8 cellular contexts compared by ENCODE assay signal in the genomic region with DNA sequence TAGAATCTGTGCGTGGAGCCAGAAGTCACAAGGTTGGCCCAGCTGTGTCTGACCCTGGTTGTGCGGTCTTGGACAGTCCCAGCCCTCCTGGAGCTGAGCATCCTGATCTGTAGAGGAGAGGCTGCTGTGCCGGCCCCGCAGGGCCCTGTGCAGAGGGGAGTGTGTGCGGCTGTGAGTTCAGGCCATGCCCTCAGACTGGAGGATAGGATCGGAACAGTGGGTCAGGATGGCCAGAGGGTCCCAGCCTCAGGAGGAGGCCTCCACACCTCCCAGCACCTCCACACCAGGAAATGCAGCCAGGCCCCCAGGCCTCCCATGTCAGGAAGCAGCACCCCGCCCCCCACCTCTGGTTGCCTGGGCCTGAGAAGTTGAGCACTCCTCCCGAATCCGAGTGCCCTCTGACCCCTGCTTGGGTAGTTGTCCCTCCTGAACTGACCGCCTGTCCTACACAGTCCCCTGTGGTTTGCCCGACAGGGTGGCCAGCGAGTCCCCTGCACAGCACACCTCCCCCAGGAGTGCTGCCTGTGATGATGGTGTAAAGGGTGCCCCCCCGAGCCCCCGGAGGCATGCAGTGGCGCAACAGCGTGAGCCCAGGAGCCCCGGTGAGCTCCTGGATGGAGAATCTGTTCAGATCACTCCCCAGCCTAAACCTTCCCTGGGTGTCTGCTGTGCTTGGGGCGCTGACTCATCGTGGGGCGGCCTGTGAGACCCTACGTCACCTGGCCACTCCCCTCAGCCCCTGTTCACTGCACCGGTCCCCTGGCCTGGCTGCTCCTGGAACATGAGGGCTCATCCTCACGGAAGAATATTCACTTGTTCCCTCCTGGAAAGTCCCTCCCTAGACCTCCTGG.
DNase-seq lines count a peak whose midpoint lies in the region; ATAC-seq and TF ChIP-seq lines count a peak whose summit lies in the region.

No MANE protein-coding gene starts in this region.

- peak; percentile 58 for DNase-seq in activated T-helper 1 cell treated with Interleukin-2 at 50 U/mL for 16 hours (ENCODE audit: low read depth)
- DNase-seq in activated T-helper 1 cell treated with anti-CD3 and anti-CD28 coated beads, Interleukin-12 subunit alpha, Interleukin-12 subunit beta, Interleukin-2, Interleukin-4 antibody, amounts not matched to agents 30 ng/mL and 10 ng/mL and 1 ng/mL, durations not matched to agents 14 hours and 24 hours and 36 hours (ENCODE audit: low spot score) = no peak
- DNase-seq in left ventricle myocardium inferior = no peak
- peak; percentile 70 for DNase-seq in stimulated activated CD8-positive, alpha-beta memory T cell treated with anti-CD3 and anti-CD28 coated beads, Interleukin-4, amount 100 ng/mL, for 24 hours (ENCODE audit: low read depth)
- no peak for DNase-seq in NK-92 (lab: John Stamatoyannopoulos, UW; ENCODE audit: unreplicated experiment)
- DNase-seq in nucleus accumbens (lab: John Stamatoyannopoulos, UW) = no peak

- H3K4me1 ChIP-seq in left ventricle myocardium inferior = peaks cover 100% of the 10 kb centered on the region

- no peaks in the 10 kb centered on the region for H3K36me3 ChIP-seq in left ventricle myocardium inferior

- no peak overlapping the region for H3K4me3 ChIP-seq in left ventricle myocardium inferior

- intact Hi-C loops in activated T-helper 1 cell treated with anti-CD3 and anti-CD28 coated beads, Interleukin-12 subunit alpha, Interleukin-12 subunit beta, Interleukin-2, Interleukin-4 antibody, amounts not matched to agents 30 ng/mL and 10 ng/mL and 1 ng/mL, durations not matched to agents 14 hours and 24 hours and 36 hours (cut with micrococcal nuclease) = no loop called here
- intact Hi-C loops in left ventricle myocardium inferior (cut with micrococcal nuclease) = loop anchor here (10.0 kb wide), 1 partner anchor 91 kb away; no protein-coding TSS in a partner anchor

- ATAC-seq in activated T-helper 17 cell treated with anti-CD3 and anti-CD28 coated beads, Interleukin-2, amount 50 U/mL, for 72 hours (replicated peaks) = peak; percentile 85
- no peak for ATAC-seq in HG03045 (IDR thresholded peaks at IDR 0.05; ENCODE audit: unreplicated experiment)

- no peaks in the 10 kb centered on the region for H3K27me3 Mint-ChIP-seq in activated T-helper 1 cell treated with anti-CD3 and anti-CD28 coated beads, Interleukin-12 subunit alpha, Interleukin-12 subunit beta, Interleukin-2, Interleukin-4 antibody, amounts not matched to agents 30 ng/mL and 10 ng/mL and 1 ng/mL, durations not matched to agents 14 hours and 24 hours and 36 hours (ENCODE audit: insufficient read depth)
- no peaks in the 10 kb centered on the region for H3K27me3 Mint-ChIP-seq in activated T-helper 17 cell treated with anti-CD3 and anti-CD28 coated beads, Interleukin-2, amount 50 U/mL, for 72 hours

- H3K4me3 Mint-ChIP-seq in activated T-helper 1 cell treated with anti-CD3 and anti-CD28 coated beads, Interleukin-12 subunit alpha, Interleukin-12 subunit beta, Interleukin-2, Interleukin-4 antibody, amounts not matched to agents 30 ng/mL and 10 ng/mL and 1 ng/mL, durations not matched to agents 14 hours and 24 hours and 36 hours = no peak overlapping the region
- peak overlapping the region; percentile 52 for H3K4me3 Mint-ChIP-seq in activated T-helper 17 cell treated with anti-CD3 and anti-CD28 coated beads, Interleukin-2, amount 50 U/mL, for 72 hours

- peaks cover 53% of the 10 kb centered on the region for H3K4me1 Mint-ChIP-seq in activated T-helper 1 cell treated with anti-CD3 and anti-CD28 coated beads, Interleukin-12 subunit alpha, Interleukin-12 subunit beta, Interleukin-2, Interleukin-4 antibody, amounts not matched to agents 30 ng/mL and 10 ng/mL and 1 ng/mL, durations not matched to agents 14 hours and 24 hours and 36 hours (ENCODE audit: low read depth)
- H3K4me1 Mint-ChIP-seq in activated T-helper 17 cell treated with anti-CD3 and anti-CD28 coated beads, Interleukin-2, amount 50 U/mL, for 72 hours = peaks cover 31% of the 10 kb centered on the region

- H3K9me3 Mint-ChIP-seq in activated T-helper 1 cell treated with anti-CD3 and anti-CD28 coated beads, Interleukin-12 subunit alpha, Interleukin-12 subunit beta, Interleukin-2, Interleukin-4 antibody, amounts not matched to agents 30 ng/mL and 10 ng/mL and 1 ng/mL, durations not matched to agents 14 hours and 24 hours and 36 hours = no peaks in the 10 kb centered on the region
- H3K9me3 Mint-ChIP-seq in activated T-helper 17 cell treated with anti-CD3 and anti-CD28 coated beads, Interleukin-2, amount 50 U/mL, for 72 hours = no peaks in the 10 kb centered on the region

- peaks cover 2% of the 10 kb centered on the region for H3K36me3 Mint-ChIP-seq in activated T-helper 1 cell treated with anti-CD3 and anti-CD28 coated beads, Interleukin-12 subunit alpha, Interleukin-12 subunit beta, Interleukin-2, Interleukin-4 antibody, amounts not matched to agents 30 ng/mL and 10 ng/mL and 1 ng/mL, durations not matched to agents 14 hours and 24 hours and 36 hours (ENCODE audit: low read depth)
- peaks cover 5% of the 10 kb centered on the region for H3K36me3 Mint-ChIP-seq in activated T-helper 17 cell treated with anti-CD3 and anti-CD28 coated beads, Interleukin-2, amount 50 U/mL, for 72 hours (ENCODE audit: low read depth)

- no peak overlapping the region for H3K27ac Mint-ChIP-seq in activated T-helper 1 cell treated with anti-CD3 and anti-CD28 coated beads, Interleukin-12 subunit alpha, Interleukin-12 subunit beta, Interleukin-2, Interleukin-4 antibody, amounts not matched to agents 30 ng/mL and 10 ng/mL and 1 ng/mL, durations not matched to agents 14 hours and 24 hours and 36 hours
- H3K27ac Mint-ChIP-seq in activated T-helper 17 cell treated with anti-CD3 and anti-CD28 coated beads, Interleukin-2, amount 50 U/mL, for 72 hours = peak overlapping the region; percentile 87

- no peaks in the 10 kb centered on the region for H3K27me3 ChIP-seq in left ventricle myocardium inferior (ENCODE audit: low read depth)

- TF ChIP-seq CTCF in left ventricle myocardium inferior (IDR thresholded peaks at IDR 0.05; ENCODE audit: borderline replicate concordance) = no peak

- H3K9me3 ChIP-seq in left ventricle myocardium inferior (replicated peaks) = peaks cover 3% of the 10 kb centered on the region

- H3K27ac ChIP-seq in left ventricle myocardium inferior (replicated peaks) = peak overlapping the region; percentile 85

Comparison
In these comparisons a context has a peak if more than half of its experiments do, and no peak if none do; other contexts are left out.
1. DNase-seq: peak in activated T-helper 1 cell treated with Interleukin-2 at 50 U/mL for 16 hours (single experiment) and stimulated activated CD8-positive, alpha-beta memory T cell treated with anti-CD3 and anti-CD28 coated beads, Interleukin-4, amount 100 ng/mL, for 24 hours (single experiment); none in activated T-helper 1 cell treated with anti-CD3 and anti-CD28 coated beads, Interleukin-12 subunit alpha, Interleukin-12 subunit beta, Interleukin-2, Interleukin-4 antibody, amounts not matched to agents 30 ng/mL and 10 ng/mL and 1 ng/mL, durations not matched to agents 14 hours and 24 hours and 36 hours (single experiment), left ventricle myocardium inferior (single experiment), NK-92 (single experiment) and nucleus accumbens (0 of 56).